In the genomic region with DNA sequence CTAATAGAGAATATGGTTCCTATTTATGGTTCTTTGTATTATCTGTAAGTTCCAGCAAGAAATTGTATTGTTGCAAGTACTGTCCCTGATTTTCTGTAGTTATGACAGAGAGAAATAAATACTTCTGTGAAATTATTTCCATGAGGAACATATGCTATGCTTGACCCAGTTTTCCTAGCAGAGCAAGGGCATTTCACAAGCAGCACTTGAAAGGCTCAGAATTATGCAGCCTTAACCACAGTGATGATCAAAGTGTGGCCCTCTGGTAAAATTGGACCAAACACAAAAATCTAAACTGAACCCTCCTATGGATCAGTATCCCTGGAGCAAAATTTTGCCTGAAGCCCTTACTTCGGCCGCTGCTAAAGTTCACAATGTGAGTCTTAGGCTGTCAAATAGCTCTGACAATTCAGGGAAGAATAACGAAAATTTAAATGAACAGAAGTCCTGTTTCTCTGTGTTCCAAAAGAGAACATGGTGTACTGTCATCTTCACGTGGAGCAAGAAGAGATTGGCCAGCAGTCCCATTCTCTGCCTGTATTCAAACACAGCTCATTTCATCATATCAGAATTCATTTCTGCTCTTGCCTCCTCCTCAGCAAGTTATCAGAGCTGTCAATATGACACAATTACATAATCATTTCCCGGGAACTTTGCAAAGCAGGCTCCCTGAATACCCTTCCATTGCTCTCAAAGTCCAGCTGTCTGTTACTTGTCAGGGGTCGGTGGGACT, we compare ENCODE assay signal across 24 cellular contexts.
DNase-seq lines count a peak whose midpoint lies in the region; ATAC-seq and TF ChIP-seq lines count a peak whose summit lies in the region.
"Had no signal": no experiment of that assay in that cellular context is flagged by ENCODE, and none has a peak within 500 bp of the region (broad histone marks: within the 10 kb centered on the region; RNA-seq: fewer than 3 reads in every experiment).

No MANE protein-coding gene starts in this region.

- ATAC-seq in Right ventricle myocardium inferior (peak; percentile 39), left cardiac atrium (no peak), gastroesophageal sphincter (peak; percentile 80), GM18873 (IDR thresholded peaks at IDR 0.05; ENCODE audit: low FRiP score, unreplicated experiment) (no peak), GM18511 (IDR thresholded peaks at IDR 0.05; ENCODE audit: unreplicated experiment) (no peak), HG03139 (IDR thresholded peaks at IDR 0.05; ENCODE audit: unreplicated experiment) (no peak)

- H3K4me3 ChIP-seq in gastroesophageal sphincter: no peak overlapping the region
- H3K4me3 ChIP-seq in stomach: no peak overlapping the region
- H3K4me3 ChIP-seq: GM23248, HAP-1, MG63 had no signal

- TF ChIP-seq EP300 in gastroesophageal sphincter (IDR thresholded peaks at IDR 0.05) (no peak), stomach (IDR thresholded peaks at IDR 0.05) (no peak)

- no peaks in the 10 kb centered on the region for H3K9me3 ChIP-seq in gastroesophageal sphincter
- H3K9me3 ChIP-seq in stomach: no peaks in the 10 kb centered on the region
- H3K9me3 ChIP-seq: HAP-1, MG63 had no signal

- intact Hi-C loops in Right ventricle myocardium inferior (cut with DNase I): no loop called here
- intact Hi-C loops in left cardiac atrium (cut with DNase I): no loop called here
- intact Hi-C loops in stomach (cut with DNase I; ENCODE audit: low total_unique reads): no loop called here

- H3K27me3 ChIP-seq in gastroesophageal sphincter (no peaks in the 10 kb centered on the region), stomach (no peaks in the 10 kb centered on the region)
- H3K27me3 ChIP-seq: MG63 had no signal

- TF ChIP-seq POLR2A in gastroesophageal sphincter (IDR thresholded peaks at IDR 0.05) (no peak), stomach (IDR thresholded peaks at IDR 0.05) (no peak)

- no peak for TF ChIP-seq CTCF in gastroesophageal sphincter (IDR thresholded peaks at IDR 0.05)
- no peak for TF ChIP-seq CTCF in stomach (IDR thresholded peaks at IDR 0.05)

- H3K27ac ChIP-seq in gastroesophageal sphincter: peak overlapping the region; percentile 56 to 79 (median 77)
- no peak overlapping the region for H3K27ac ChIP-seq in stomach
- H3K27ac ChIP-seq: 22Rv1, GM23248 had no signal

- H3K4me1 ChIP-seq in gastroesophageal sphincter (peaks cover 0 to 29% (median 0%) of the 10 kb centered on the region in 3 donors), stomach (no peaks in the 10 kb centered on the region)
- H3K4me1 ChIP-seq: HAP-1 had no signal

- DNase-seq in Right ventricle myocardium inferior (ENCODE audit: missing footprints): no peak
- no peak for DNase-seq in left cardiac atrium
- DNase-seq in putamen (ENCODE audit: low spot score): peak; percentile 12
- no peak for DNase-seq in stomach
- DNase-seq: CD4-positive, CD25-positive, alpha-beta regulatory T cell; COR-L47; DMS 273 treated with DMSO at 0.1 percent for 48 hours; GF-D8; GM23248; Kasumi-1; MG63; NCI-H1092 treated with DMSO at 0.1 percent for 48 hours; NCI-H1694 treated with DMSO at 0.1 percent for 48 hours; NCI-H2227 treated with DMSO at 0.1 percent for 48 hours; NCI-H524; NCI-H82; RPMI8226; SIG-M5 had no signal

- no peaks in the 10 kb centered on the region for H3K36me3 ChIP-seq in gastroesophageal sphincter
- H3K36me3 ChIP-seq in stomach: no peaks in the 10 kb centered on the region
- H3K36me3 ChIP-seq: HAP-1, MG63 had no signal

- WGBS in gastroesophageal sphincter (ENCODE audit: low coverage in 1 of 2), 2 donors: 45 to 47% methylated on average over 4 to 6 of the region's 6 CpGs
- whole genome bisulfite sequencing in stomach, 5 donors: 57 to 68% (median 62%) methylated on average over 6 of the region's 6 CpGs

Comparison
In these comparisons a context has a peak if more than half of its experiments do, and no peak if none do; other contexts are left out.
1. ATAC-seq: peak in Right ventricle myocardium inferior (single experiment) and gastroesophageal sphincter (single experiment); none in left cardiac atrium (0 of 2), GM18873 (single experiment), GM18511 (single experiment) and HG03139 (single experiment).
2. H3K27ac ChIP-seq: peak in gastroesophageal sphincter (4 of 4); none in stomach (0 of 5).